20 cellular contexts compared by ENCODE assay signal in genomic region chr1:177229781-177230180, GRCh38. TPM values are rescaled to one million over a fixed set of nuclear protein-coding genes. Genes with fewer than 3 reads are reported as not detected.
DNase-seq lines count a peak whose midpoint lies in the region; ATAC-seq, FAIRE-seq and TF ChIP-seq lines count a peak whose summit lies in the region.
"Had no signal": no experiment of that assay in that cellular context is flagged by ENCODE, and none has a peak within 500 bp of the region (broad histone marks: within the 10 kb centered on the region; RNA-seq: fewer than 3 reads in every experiment).

No MANE protein-coding gene starts in this region.

- DNase-seq in heart left ventricle (no peak), right atrium auricular region (ENCODE audit: low spot score) (no peak), H1 (ENCODE audit: low read depth in 1 of 2, low spot score in 2 of 2) (no peak), kidney (peak; percentile 59), substantia nigra (lab: John Stamatoyannopoulos, UW) (peak in 26 of 49 donors; percentile 2 to 67 (median 31)), NCI-H510A (lab: John Stamatoyannopoulos, UW) (no peak), MG63 (no peak)
- no peak for DNase-seq in activated CD4-positive, alpha-beta T cell treated with anti-CD3 and anti-CD28 coated beads, Interleukin-2, amount 50 U/mL, for 4 hours
- DNase-seq: BE2C; CD4-positive, CD25-positive, alpha-beta regulatory T cell; COR-L47; DMS 273 treated with DMSO at 0.1 percent for 48 hours; NCI-H1092 treated with DMSO at 0.1 percent for 48 hours; NCI-H146; NCI-H2029 treated with DMSO at 0.1 percent for 48 hours; NCI-H2171; SIG-M5 had no signal

- H3K79me1 ChIP-seq in H1 (ENCODE audit: low read depth, low read length), result no peaks in the 10 kb centered on the region; the same call in 1 of the 2 replicates

- no peak overlapping the region for H3K4ac ChIP-seq in H1 (replicated peaks; ENCODE audit: insufficient read length, low read depth, low read length)

- H3K4me3 ChIP-seq in heart left ventricle (no peak overlapping the region), right atrium auricular region (no peak overlapping the region), H1 (ENCODE audit: extremely low read depth in 1 of 4, insufficient read depth in 2 of 4, low read depth in 3 of 4, low read length in 4 of 4) (no peak overlapping the region), kidney (ENCODE audit: low read length in 2 of 2) (no peak overlapping the region), MG63 (no peak overlapping the region)

- 82 to 92% (median 88%) methylated on average over 16 to 20 of the region's 20 CpGs for WGBS in heart left ventricle, 4 donors
- 84% methylated on average over 16 of the region's 20 CpGs; no CpG with 5 or more reads in 1 of the 2 experiments for WGBS in H1 (ENCODE audit: extremely low coverage in 1 of 2, insufficient coverage in 1 of 2, insufficient read length in 1 of 2, insufficient replicate concordance in 2 of 2, low coverage in 1 of 2, low lambda C conversion rate in 2 of 2, missing lambda C conversion rate in 1 of 2), 2 experiments

- H4K20me1 ChIP-seq in H1 (replicated peaks in 1 of 2; ENCODE audit: control insufficient read depth in 1 of 2, insufficient read depth in 2 of 2, low read length in 2 of 2), result no peaks in the 10 kb centered on the region

- no peak overlapping the region for H2BK12ac ChIP-seq in H1 (ENCODE audit: low read depth, low read length)

- no peak overlapping the region for H3K14ac ChIP-seq in H1 (ENCODE audit: insufficient read length)

- CTCF ChIA-PET in H1 (lab: Charles Lee; ENCODE audit: partially characterized antibody), result interaction anchor here (0.9 to 1.6 kb wide), 7 partner anchors 9 to 50 kb away, joined by 3 to 9 read pairs (median 5); no protein-coding TSS in a partner anchor

- H3K4me1 ChIP-seq in heart left ventricle (peaks cover 0 to 5% (median 0%) of the 10 kb centered on the region in 12 donors), right atrium auricular region (no peaks in the 10 kb centered on the region), H1 (replicated peaks in 1 of 4; ENCODE audit: control insufficient read depth in 3 of 4, insufficient read depth in 4 of 4, low read length in 3 of 4) (peaks cover 0 to 6% (median 2%) of the 10 kb centered on the region in 4 experiments; a peak in 3 of 7 replicates), kidney (ENCODE audit: control insufficient read depth in 1 of 2, insufficient read depth in 1 of 2, low read depth in 1 of 2, low read length in 2 of 2) (no peaks in the 10 kb centered on the region)
- H3K4me1 ChIP-seq: BE2C had no signal

- peak overlapping the region; percentile 69; the same call in 1 of the 2 replicates for H4K8ac ChIP-seq in H1 (ENCODE audit: extremely low read depth, insufficient read depth, low read length)

- no peak overlapping the region for H3K27ac ChIP-seq in heart left ventricle
- no peak overlapping the region for H3K27ac ChIP-seq in right atrium auricular region
- H3K27ac ChIP-seq in H1 (ENCODE audit: low read depth, low read length), result no peak overlapping the region
- no peak overlapping the region for H3K27ac ChIP-seq in kidney (ENCODE audit: low read depth in 2 of 2, low read length in 2 of 2)
- H3K27ac ChIP-seq in substantia nigra (ENCODE audit: low read depth, low read length, poor library complexity, severe bottlenecking), result no peak overlapping the region

- H3K9me3 ChIP-seq in heart left ventricle, result no peaks in the 10 kb centered on the region
- no peaks in the 10 kb centered on the region for H3K9me3 ChIP-seq in right atrium auricular region
- H3K9me3 ChIP-seq in H1 (ENCODE audit: insufficient read depth in 2 of 2, low read depth in 1 of 2, low read length in 1 of 2), result no peaks in the 10 kb centered on the region
- no peaks in the 10 kb centered on the region for H3K9me3 ChIP-seq in kidney (ENCODE audit: control insufficient read depth in 1 of 2, low read length in 2 of 2)
- no peaks in the 10 kb centered on the region for H3K9me3 ChIP-seq in MG63
- H3K9me3 ChIP-seq: BE2C had no signal

- H3K36me3 ChIP-seq in heart left ventricle (no peaks in the 10 kb centered on the region), right atrium auricular region (no peaks in the 10 kb centered on the region), H1 (ENCODE audit: control insufficient read depth in 2 of 4, insufficient read depth in 4 of 4, low read length in 3 of 4) (no peaks in the 10 kb centered on the region), kidney (ENCODE audit: control insufficient read depth in 1 of 2, insufficient read depth in 2 of 2, low read length in 2 of 2) (no peaks in the 10 kb centered on the region), MG63 (no peaks in the 10 kb centered on the region)
- H3K36me3 ChIP-seq: BE2C had no signal

- ATAC-seq in heart left ventricle, result peak in 3 of 4 donors; percentile 45 to 69 (median 49)

- H3K79me2 ChIP-seq in H1 (ENCODE audit: control insufficient read depth in 1 of 2, insufficient read depth in 2 of 2, low read length in 2 of 2), result no peaks in the 10 kb centered on the region

- H3K18ac ChIP-seq in H1 (ENCODE audit: extremely low read depth, low read length), result no peak overlapping the region

- H2BK5ac ChIP-seq in H1 (ENCODE audit: low read depth, low read length), result no peak overlapping the region

- TF ChIP-seq CTCF in heart left ventricle (IDR thresholded peaks at IDR 0.05) (no peak), right atrium auricular region (IDR thresholded peaks at IDR 0.05) (no peak), H1 (IDR thresholded peaks at IDR 0.05; ENCODE audit: control extremely low read depth in 1 of 3, insufficient read depth in 1 of 3, low read depth in 1 of 3, low read length in 3 of 3) (peak in 1 of 3 experiments; percentile 17; a peak in 1 of 4 replicates), kidney (IDR thresholded peaks at IDR 0.05; ENCODE audit: borderline replicate concordance, extremely low read depth, insufficient read depth) (no peak)

- H2AK5ac ChIP-seq in H1 (ENCODE audit: low read depth, low read length), result no peak overlapping the region

- TF ChIP-seq RAD21 in H1 (IDR thresholded peaks at IDR 0.05 in 1 of 2, conservative IDR thresholded peaks at IDR 0.05 in 1 of 2; ENCODE audit: low read depth in 2 of 2, low read length in 2 of 2), result peak; percentile 12 to 38; a peak in 3 of 4 replicates

- FAIRE-seq in H1 (lab: Jason Lieb, UNC) (no peak), kidney (lab: Jason Lieb, UNC) (no peak)
- FAIRE-seq: G401.6, RCC 7860 had no signal

- H2AFZ ChIP-seq in H1 (ENCODE audit: low read length), result 0 out of 2 replicates have a peak overlapping the region, but pooled peaks have one; percentile 23

- no peak overlapping the region for H2BK120ac ChIP-seq in H1 (replicated peaks; ENCODE audit: low read depth, low read length)

- no peak overlapping the region for H4K91ac ChIP-seq in H1 (replicated peaks; ENCODE audit: insufficient read length, low read length)

- H2BK20ac ChIP-seq in H1 (ENCODE audit: low read length), result no peak overlapping the region

- H3K4me2 ChIP-seq in H1 (ENCODE audit: insufficient read depth in 1 of 2, low read depth in 2 of 2, low read length in 2 of 2), result peak overlapping the region in 1 of 2 experiments; percentile 13; a peak in 1 of 4 replicates

- POLR2A ChIA-PET in H1 (lab: Charles Lee; ENCODE audit: partially characterized antibody), result no interaction called here

- no peak overlapping the region for H3K23ac ChIP-seq in H1 (ENCODE audit: insufficient read length)

- H4K5ac ChIP-seq in H1 (ENCODE audit: insufficient read length, low read depth, low read length), result no peak overlapping the region

- H3K23me2 ChIP-seq in H1 (ENCODE audit: low read depth, low read length), result no peaks in the 10 kb centered on the region

- H2BK15ac ChIP-seq in H1 (ENCODE audit: low read length), result no peak overlapping the region

- no peak overlapping the region for H3K9ac ChIP-seq in H1 (replicated peaks in 1 of 4; ENCODE audit: extremely low read depth in 1 of 4, low read depth in 3 of 4, low read length in 3 of 4)
- no peak overlapping the region for H3K9ac ChIP-seq in kidney (ENCODE audit: low read length in 2 of 2)

- intact Hi-C loops in heart left ventricle (cut with DNase I) (loop anchor here in 1 of 10 donors (5.0 kb wide), 1 partner anchor 682 kb away; no protein-coding TSS in a partner anchor), kidney (cut with DNase I) (no loop called here)

- no peak for TF ChIP-seq POLR2A in heart left ventricle (IDR thresholded peaks at IDR 0.05)
- no peak for TF ChIP-seq POLR2A in H1 (IDR thresholded peaks at IDR 0.05; ENCODE audit: control extremely low read depth in 1 of 2, low read depth in 2 of 2, low read length in 2 of 2)

- no peak for TF ChIP-seq EP300 in H1 (IDR thresholded peaks at IDR 0.05; ENCODE audit: borderline replicate concordance in 1 of 2, low read depth in 2 of 2, low read length in 2 of 2)

- H3K56ac ChIP-seq in H1 (replicated peaks; ENCODE audit: insufficient read length, low read depth, low read length), result no peak overlapping the region

- no peaks in the 10 kb centered on the region for H3K27me3 ChIP-seq in heart left ventricle
- H3K27me3 ChIP-seq in right atrium auricular region, result no peaks in the 10 kb centered on the region
- H3K27me3 ChIP-seq in H1 (replicated peaks in 1 of 4; ENCODE audit: control insufficient read depth in 3 of 4, extremely low read depth in 1 of 4, insufficient read depth in 3 of 4, low read length in 3 of 4), result no peaks in the 10 kb centered on the region
- H3K27me3 ChIP-seq in MG63, result no peaks in the 10 kb centered on the region
- H3K27me3 ChIP-seq: BE2C had no signal

TF ChIP-seq in H1, 55 proteins besides CTCF, POLR2A, EP300 and RAD21 (continues in another document):
- TF ChIP-seq YY1 (IDR thresholded peaks at IDR 0.05; ENCODE audit: low read depth, low read length) (no peak), MAFK (IDR thresholded peaks at IDR 0.05; ENCODE audit: low read depth, low read length) (no peak), BCL11A (IDR thresholded peaks at IDR 0.05; ENCODE audit: low read depth in 2 of 2, low read length in 2 of 2) (no peak)

RNA-seq across cellular contexts. Expression of gene BRINP2, which starts 59.0 kb away (rescaled TPM):
- total RNA-seq in heart left ventricle (1 to 10 TPM in 1 of 9 donors, under 1 TPM in 8; 0.11 to 1.2 (median 0.22) TPM), right atrium auricular region (1 to 10 TPM in 1 of 2 donors, under 1 TPM in 1; 0.96 to 1.1 TPM), kidney (not detected)
- polyA plus RNA-seq in heart left ventricle (under 1 TPM; 0.12 to 0.15 TPM), H1 (2011; rRNA removed) (0.22 and 0.42 TPM in 2 replicates), kidney (ENCODE audit: insufficient read depth, low read depth, low replicate concordance) (not detected)
- total RNA-seq in H1 (2021; fragmentation: NEBNext Ultra II Directional; extraction: Animal tissue kit (Norgen Biotek cat#: 25700)), result 0.39 and 0.42 TPM in 2 replicates
- polyA plus RNA-seq in H1 (2011; cell fraction: cytosol; rRNA removed), result 0.32 TPM
- 0.68 TPM for polyA plus RNA-seq in H1 (2011; cell fraction: nucleus; rRNA removed)
- polyA plus RNA-seq in H1 (2012, experiment 1 of 2), result 0.30 to 0.42 TPM (median 0.34 TPM) in 4 replicates
- polyA plus RNA-seq in H1 (2012, experiment 2 of 2), result 0.08 TPM
- 0.41 TPM for polyA plus RNA-seq in H1 (2013, experiment 1 of 2)
- 0.40 TPM for polyA plus RNA-seq in H1 (2013, experiment 2 of 2)
- 0.76 and 1.1 TPM in 2 replicates for polyA minus RNA-seq in H1 (2011; rRNA and poly(A)+ RNA removed)
- not detected for polyA minus RNA-seq in H1 (2011; cell fraction: cytosol; rRNA and poly(A)+ RNA removed)
- polyA minus RNA-seq in H1 (2011; cell fraction: nucleus; rRNA and poly(A)+ RNA removed), result 0.20 TPM
- total RNA-seq in MG63 (2014; rRNA removed; shearing (Covaris generic); ENCODE audit: low replicate concordance), result not detected in 2 replicates
- total RNA-seq: A172; CD4-positive, CD25-positive, alpha-beta regulatory T cell had no signal
- polyA plus RNA-seq: CD4-positive, CD25-positive, alpha-beta regulatory T cell had no signal

Comparison
In these comparisons a context has a peak if more than half of its experiments do, and no peak if none do; other contexts are left out.
1. DNase-seq: peak in kidney (single experiment) and substantia nigra (26 of 49); none in heart left ventricle (0 of 5), right atrium auricular region (single experiment), H1 (0 of 2), NCI-H510A (single experiment), MG63 (single experiment) and activated CD4-positive, alpha-beta T cell treated with anti-CD3 and anti-CD28 coated beads, Interleukin-2, amount 50 U/mL, for 4 hours (0 of 2).